In genomic region chr19:11848594-11849263, GRCh38 we compare ENCODE assay signal across 8 cellular contexts. TPM values are rescaled to one million over a fixed set of nuclear protein-coding genes. Genes with fewer than 3 reads are reported as not detected.
DNase-seq lines count a peak whose midpoint lies in the region; ATAC-seq lines count a peak whose summit lies in the region.

Gene ZNF439 (plus strand): TSS chr19:11848726. CDS start chr19:11848868, 142 bp downstream.

- H3K36me3 ChIP-seq in mesenchymal stem cell (ENCODE audit: control insufficient read depth in 1 of 2, insufficient read depth in 2 of 2, low read depth in 1 of 2, low read length in 2 of 2) = no peaks in the 10 kb centered on the region

- H2BK5ac ChIP-seq in mesenchymal stem cell (ENCODE audit: low read depth, low read length, poor library complexity, severe bottlenecking) = peak within 1 kb of the TSS; percentile 14

- no peaks in the 10 kb centered on the region for H3K79me1 ChIP-seq in mesenchymal stem cell (replicated peaks; ENCODE audit: low read length, poor library complexity, severe bottlenecking)

- H3K14ac ChIP-seq in mesenchymal stem cell (ENCODE audit: low read length in 2 of 2) = peak within 1 kb of the TSS in 1 of 2 experiments; percentile 41

- no peak within 1 kb of the TSS for H2AFZ ChIP-seq in mesenchymal stem cell (ENCODE audit: low read depth, low read length)

- ATAC-seq in HG02973 (IDR thresholded peaks at IDR 0.05; ENCODE audit: unreplicated experiment) = peak; percentile 58
- no peak for ATAC-seq in HG03159 (IDR thresholded peaks at IDR 0.05; ENCODE audit: unreplicated experiment)

- H3K27me3 ChIP-seq in mesenchymal stem cell (ENCODE audit: control insufficient read depth in 1 of 2, insufficient read depth in 1 of 2, low read length in 2 of 2) = no peaks in the 10 kb centered on the region

- peak within 1 kb of the TSS; percentile 52 for H3K9ac ChIP-seq in mesenchymal stem cell (ENCODE audit: low read length)

- H3K18ac ChIP-seq in mesenchymal stem cell (ENCODE audit: low read depth in 1 of 2, low read length in 2 of 2) = no peak within 1 kb of the TSS

- H3K4me1 ChIP-seq in mesenchymal stem cell (ENCODE audit: control insufficient read depth, insufficient read depth, low read depth, low read length) = no peaks in the 10 kb centered on the region

- DNase-seq in GF-D8 (lab: John Stamatoyannopoulos, UW) = peak; percentile 76
- peak; percentile 88 for DNase-seq in NCI-H748 (lab: John Stamatoyannopoulos, UW; ENCODE audit: unreplicated experiment)
- DNase-seq in activated CD8-positive, alpha-beta memory T cell treated with anti-CD3 and anti-CD28 coated beads for 24 hours = peak; percentile 90
- peak; percentile 91 for DNase-seq in effector CD8-positive, alpha-beta T cell (lab: John Stamatoyannopoulos, UW)
- no peak for DNase-seq in mesenchymal stem cell
- DNase-seq in stimulated activated CD4-positive, alpha-beta T cell treated with anti-CD3 and anti-CD28 coated beads, TNF-alpha, amount 100 ng/mL, for 48 hours (ENCODE audit: low read depth in 3 of 3) = peak; percentile 82 to 86 (median 85)

- no peak within 1 kb of the TSS for H2BK120ac ChIP-seq in mesenchymal stem cell (ENCODE audit: low read depth, low read length)

- no peak within 1 kb of the TSS for H3K23ac ChIP-seq in mesenchymal stem cell (ENCODE audit: low read length in 2 of 2)

- H4K91ac ChIP-seq in mesenchymal stem cell (ENCODE audit: low read length) = no peak within 1 kb of the TSS

- H4K8ac ChIP-seq in mesenchymal stem cell (ENCODE audit: low read length) = no peak within 1 kb of the TSS

- no peak within 1 kb of the TSS for H3K4ac ChIP-seq in mesenchymal stem cell (ENCODE audit: low read depth in 1 of 2, low read length in 2 of 2)

- no peak within 1 kb of the TSS for H2BK15ac ChIP-seq in mesenchymal stem cell (ENCODE audit: low read depth, poor library complexity, severe bottlenecking)

- no peak within 1 kb of the TSS for H2AK5ac ChIP-seq in mesenchymal stem cell (ENCODE audit: low read length, severe bottlenecking)

- H3K27ac ChIP-seq in mesenchymal stem cell (ENCODE audit: low read length, poor library complexity, severe bottlenecking) = no peak within 1 kb of the TSS

- H3K4me3 ChIP-seq in mesenchymal stem cell (ENCODE audit: insufficient read depth in 1 of 2, low read depth in 1 of 2, low read length in 2 of 2) = peak within 1 kb of the TSS in 1 of 2 experiments; percentile 77

- no peak within 1 kb of the TSS for H2BK12ac ChIP-seq in mesenchymal stem cell (ENCODE audit: low read length in 2 of 2)

- H3K4me2 ChIP-seq in mesenchymal stem cell (ENCODE audit: low read length, poor library complexity, severe bottlenecking) = no peak within 1 kb of the TSS

- peaks cover 2% of the 10 kb centered on the region for H3K9me3 ChIP-seq in mesenchymal stem cell (ENCODE audit: control insufficient read depth, low read length)

- 91% methylated on average over 52 of the region's 53 CpGs for WGBS in mesenchymal stem cell

RNA-seq across cellular contexts. Expression of gene ZNF439, which starts in this region (rescaled TPM):
- polyA plus RNA-seq in mesenchymal stem cell (2013, experiment 1 of 2) = 0.04 TPM
- 0.03 TPM for polyA plus RNA-seq in mesenchymal stem cell (2013, experiment 2 of 2)
